Comparison of ENCODE assay signal across 8 cellular contexts in the genomic region with DNA sequence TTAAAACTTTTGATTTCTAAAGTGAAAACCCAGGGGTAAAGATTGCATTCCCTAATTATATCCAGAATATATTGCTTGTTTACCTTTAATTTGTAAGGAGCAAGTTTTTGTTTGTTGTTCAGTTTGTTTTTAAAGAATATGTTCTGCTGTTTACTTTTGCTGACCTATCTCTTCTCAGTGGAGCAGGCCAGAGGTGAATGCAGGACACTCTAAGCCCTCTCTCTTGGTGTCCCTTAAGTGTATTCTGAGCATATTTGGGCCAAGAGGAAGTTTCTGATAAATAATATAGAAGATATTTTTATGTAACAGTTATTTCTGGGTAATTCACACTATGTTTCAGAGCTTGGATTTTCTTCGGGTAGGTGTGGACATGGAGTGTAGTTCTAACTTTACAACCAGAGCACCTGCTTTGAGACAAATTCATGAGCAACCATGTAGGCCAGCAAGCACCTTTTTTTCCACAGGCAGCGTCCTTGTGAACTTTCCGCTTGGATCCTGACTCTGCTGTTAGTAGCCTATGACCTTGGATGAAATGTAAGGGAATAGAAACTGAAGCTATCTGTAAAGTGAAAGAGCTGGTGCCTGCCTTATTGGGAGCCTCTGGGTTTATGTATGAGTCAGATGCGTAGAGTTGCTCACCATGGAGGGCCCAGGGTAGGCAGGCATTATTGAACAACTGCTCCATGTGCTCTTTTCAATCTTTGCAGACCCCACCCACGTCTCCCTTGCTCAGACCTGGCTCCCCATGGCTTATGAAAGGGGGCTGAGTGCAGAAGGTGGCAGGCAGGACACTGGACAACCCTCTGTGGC. TPM values are rescaled to one million over a fixed set of nuclear protein-coding genes. Genes with fewer than 3 reads are reported as not detected.
DNase-seq lines count a peak whose midpoint lies in the region; ATAC-seq and TF ChIP-seq lines count a peak whose summit lies in the region.

No MANE protein-coding gene starts in this region.

- H3K27ac ChIP-seq in right lobe of liver (peak overlapping the region; percentile 32 to 53 (median 44)), mammary epithelial cell (ENCODE audit: insufficient read depth, low read depth, low read length) (no peak overlapping the region), brain microvascular endothelial cell (no peak overlapping the region)

- H3K4me1 ChIP-seq in right lobe of liver (peaks cover 0 to 22% (median 9%) of the 10 kb centered on the region in 4 donors), mammary epithelial cell (ENCODE audit: insufficient read depth, low read length) (peaks cover 20% of the 10 kb centered on the region)

- H3K4me3 ChIP-seq in right lobe of liver (no peak overlapping the region), mammary epithelial cell (replicated peaks in 1 of 3; ENCODE audit: insufficient read depth in 1 of 3, low read depth in 2 of 3, low read length in 3 of 3) (no peak overlapping the region), brain microvascular endothelial cell (ENCODE audit: low read depth, low read length) (no peak overlapping the region)

- TF ChIP-seq CTCF in right lobe of liver (IDR thresholded peaks at IDR 0.05) (no peak), mammary epithelial cell (conservative IDR thresholded peaks at IDR 0.05 in 1 of 2, IDR thresholded peaks at IDR 0.05 in 1 of 2; ENCODE audit: extremely low read depth in 1 of 2, insufficient read depth in 1 of 2, low read depth in 1 of 2, low read length in 2 of 2) (no peak), brain microvascular endothelial cell (IDR thresholded peaks at IDR 0.05; ENCODE audit: low read depth, low read length, missing control alignments) (no peak)

- H3K36me3 ChIP-seq in right lobe of liver (peaks cover 0 to 6% (median 0%) of the 10 kb centered on the region in 4 donors), mammary epithelial cell (ENCODE audit: insufficient read depth, low read length) (peaks cover 13% of the 10 kb centered on the region), brain microvascular endothelial cell (replicated peaks) (peaks cover 11% of the 10 kb centered on the region)

- H3K4me2 ChIP-seq in mammary epithelial cell (ENCODE audit: insufficient read depth, low read depth, low read length) = no peak overlapping the region

- dilution Hi-C loops in mammary epithelial cell (cut with HindIII; ENCODE audit: low sequenced_read_pairs) = no loop called here

- ATAC-seq in GM18909 (IDR thresholded peaks at IDR 0.05; ENCODE audit: poor library complexity, unreplicated experiment) = peak; percentile 69
- ATAC-seq in HG02973 (IDR thresholded peaks at IDR 0.05; ENCODE audit: unreplicated experiment) = peak; percentile 74
- peak; percentile 76 to 94 (median 84) for ATAC-seq in right lobe of liver
- no peak for ATAC-seq in HG03025 (IDR thresholded peaks at IDR 0.05; ENCODE audit: low FRiP score, unreplicated experiment)

- CTCF ChIA-PET in mammary epithelial cell (lab: Charles Lee; ENCODE audit: low non-redundant PET) = no interaction called here

- H4K20me1 ChIP-seq in mammary epithelial cell (ENCODE audit: insufficient read depth, low read length) = no peaks in the 10 kb centered on the region

- peaks cover 91% of the 10 kb centered on the region for H3K79me2 ChIP-seq in mammary epithelial cell (ENCODE audit: insufficient read depth, low read length)

- 22% methylated on average over 4 of the region's 5 CpGs for WGBS in right lobe of liver (ENCODE audit: insufficient coverage, low coverage, low lambda C conversion rate, missing lambda C conversion rate)
- WGBS in mammary epithelial cell (ENCODE audit: low coverage, missing lambda C conversion rate) = 99% methylated on average over 5 of the region's 5 CpGs

- no peak overlapping the region for H2AFZ ChIP-seq in mammary epithelial cell (ENCODE audit: low read depth, low read length)

- H3K9me3 ChIP-seq in right lobe of liver (no peaks in the 10 kb centered on the region), mammary epithelial cell (replicated peaks; ENCODE audit: insufficient read depth, low read length) (no peaks in the 10 kb centered on the region)

- DNase-seq in activated CD4-positive, alpha-beta T cell treated with anti-CD3 and anti-CD28 coated beads, Interleukin-2, amount 50 U/mL, for 48 hours = peak; percentile 45 to 64
- DNase-seq in right lobe of liver (no peak), epidermal melanocyte (ENCODE audit: insufficient read length, low spot score) (no peak), mammary epithelial cell (no peak), brain microvascular endothelial cell (no peak)

- no peak overlapping the region for H3K9ac ChIP-seq in mammary epithelial cell (ENCODE audit: insufficient read depth, low read length)

- BruUV-seq in mammary epithelial cell (replicated peaks; lab: Mats Ljungman, UMichigan) = no TSS peak

- intact Hi-C loops in right lobe of liver (cut with DNase I) (no loop called here), mammary epithelial cell (cut with micrococcal nuclease) (no loop called here)

- TF ChIP-seq POLR2A in right lobe of liver (IDR thresholded peaks at IDR 0.05) = no peak

- H3K27me3 ChIP-seq in right lobe of liver (no peaks in the 10 kb centered on the region), mammary epithelial cell (ENCODE audit: insufficient read depth, low read length) (no peaks in the 10 kb centered on the region), brain microvascular endothelial cell (replicated peaks) (no peaks in the 10 kb centered on the region)

- in situ Hi-C loops in mammary epithelial cell (cut with MboI; ENCODE audit: low sequenced_read_pairs in 2 of 2) = no loop called here
- in situ Hi-C loops in brain microvascular endothelial cell (cut with HindIII; ENCODE audit: low pct_ligation_motif_present, low sequenced_read_pairs) = no loop called here

RNA-seq across cellular contexts. Expression of gene OGDH, which starts 16.1 kb away (rescaled TPM):
- 10 to 100 TPM; 46.6 to 63.2 (median 55.8) TPM for total RNA-seq in right lobe of liver
- total RNA-seq in mammary epithelial cell = 10 to 100 TPM; 82.4 to 96.9 TPM
- polyA plus RNA-seq in mammary epithelial cell = 81.2 TPM
- 222 TPM for polyA minus RNA-seq in mammary epithelial cell

RNA-seq across cellular contexts. Expression of gene TMED4, which starts 40.5 kb away (rescaled TPM):
- 10 to 100 TPM; 32.5 to 91.1 (median 41.7) TPM for total RNA-seq in right lobe of liver
- total RNA-seq in mammary epithelial cell = 10 to 100 TPM; 48.2 to 87.9 TPM
- polyA plus RNA-seq in mammary epithelial cell = 61.8 TPM
- polyA minus RNA-seq in mammary epithelial cell = 37.2 TPM

RNA-seq across cellular contexts. Expression of gene DDX56, which starts 48.8 kb away (rescaled TPM):
- total RNA-seq in right lobe of liver (10 to 100 TPM; 31.8 to 42.2 (median 36.5) TPM), mammary epithelial cell (10 to 100 TPM; 51.3 to 85.8 TPM)
- 78.1 TPM for polyA plus RNA-seq in mammary epithelial cell
- polyA minus RNA-seq in mammary epithelial cell = 87.3 TPM

Comparison
In these comparisons a context has a peak if more than half of its experiments do, and no peak if none do; other contexts are left out.
1. DNase-seq: peak in activated CD4-positive, alpha-beta T cell treated with anti-CD3 and anti-CD28 coated beads, Interleukin-2, amount 50 U/mL, for 48 hours (2 of 2); none in right lobe of liver (0 of 3), epidermal melanocyte (single experiment), mammary epithelial cell (single experiment) and brain microvascular endothelial cell (single experiment).
2. H3K27ac ChIP-seq: peak in right lobe of liver (3 of 3); none in mammary epithelial cell (single experiment) and brain microvascular endothelial cell (single experiment).